ENCODE assay signal across 19 cellular contexts in genomic region chr1:105838071-105838470, GRCh38.
"Had no signal": no experiment of that assay in that cellular context is flagged by ENCODE, and none has a peak within 500 bp of the region (broad histone marks: within the 10 kb centered on the region; RNA-seq: fewer than 3 reads in every experiment).

No MANE protein-coding gene starts in this region.

- H3K4me1 ChIP-seq: left ventricle myocardium inferior, lower lobe of right lung, parathyroid adenoma, prostate gland, right lobe of liver, suprapubic skin, thyroid gland had no signal

- H3K4me3 ChIP-seq: hepatocyte, left ventricle myocardium inferior, lower lobe of right lung, prostate gland, right lobe of liver, suprapubic skin, thyroid gland had no signal

- H3K4me2 ChIP-seq: hepatocyte had no signal

- H3K9ac ChIP-seq: parathyroid adenoma had no signal

- H3K27ac ChIP-seq: hepatocyte, left ventricle myocardium inferior, lower lobe of right lung, parathyroid adenoma, prostate gland, right lobe of liver, suprapubic skin, thyroid gland had no signal

- H3K27me3 ChIP-seq: hepatocyte, right lobe of liver, suprapubic skin, thyroid gland had no signal

- H3K36me3 ChIP-seq: left ventricle myocardium inferior, lower lobe of right lung, prostate gland, right lobe of liver, suprapubic skin, thyroid gland had no signal

- ATAC-seq: left cardiac atrium; lower lobe of right lung; natural killer cell treated with Interleukin-12 subunit alpha and Interleukin-12 subunit beta and Interleukin-15 and Interleukin-18, amount 100 ng/mL, for 72 hours; right lobe of liver; stimulated activated effector memory CD8-positive, alpha-beta T cell treated with anti-CD3 and anti-CD28 coated beads, Interleukin-12 subunit alpha, Interleukin-12 subunit beta, amount 100 ng/mL, for 72 hours; stimulated activated naive CD8-positive, alpha-beta T cell treated with anti-CD3 and anti-CD28 coated beads, Interleukin-15, Interleukin-2, amounts not matched to agents 100 U/mL and 50 U/mL, for 24 hours had no signal

- H2AFZ ChIP-seq: hepatocyte, parathyroid adenoma had no signal

- H3K9me3 ChIP-seq: lower lobe of right lung, prostate gland, right lobe of liver, suprapubic skin, thyroid gland had no signal

- DNase-seq: effector CD4-positive, alpha-beta T cell; foreskin melanocyte; head of caudate nucleus; kidney; left cardiac atrium; left ventricle myocardium inferior; lower lobe of right lung; occipital lobe; right lobe of liver; stimulated activated CD4-positive, alpha-beta T cell treated with anti-CD3 and anti-CD28 coated beads, Interleukin-4, amount 100 ng/mL, for 1 hour; stimulated activated CD8-positive, alpha-beta memory T cell treated with anti-CD3 and anti-CD28 coated beads, Interleukin-4, amount 100 ng/mL, for 48 hours; stimulated activated naive CD8-positive, alpha-beta T cell treated with anti-CD3 and anti-CD28 coated beads, Interleukin-15, Interleukin-2, amounts not matched to agents 100 U/mL and 50 U/mL, for 24 hours; thyroid gland had no signal

- H3K79me2 ChIP-seq: hepatocyte, parathyroid adenoma had no signal
